8 cellular contexts compared by ENCODE assay signal in genomic region chr3:9302425-9303181, GRCh38. TPM values are rescaled to one million over a fixed set of nuclear protein-coding genes. Genes with fewer than 3 reads are reported as not detected.
A peak's percentile ranks its signal among the peaks of the same experiment; 100 is the strongest.
DNase-seq lines count a peak whose midpoint lies in the region; FAIRE-seq and TF ChIP-seq lines count a peak whose summit lies in the region.

No MANE protein-coding gene starts in this region.

- H3K9ac ChIP-seq in H9 (ENCODE audit: extremely low read depth, insufficient read length, low read length) = no peak overlapping the region

- H3K9me3 ChIP-seq in H9 (ENCODE audit: control insufficient read depth, low read depth, low read length) (no peaks in the 10 kb centered on the region), left ventricle myocardium inferior (replicated peaks) (no peaks in the 10 kb centered on the region)

- H3K56ac ChIP-seq in H9 (ENCODE audit: insufficient read length, low read depth, low read length) = no peak overlapping the region

- peak overlapping the region in 1 of 3 experiments; percentile 40; a peak in 1 of 7 replicates for H3K27ac Mint-ChIP-seq in H9
- no peak overlapping the region for H3K27ac Mint-ChIP-seq in T-helper 1 cell treated with Interleukin-12 subunit alpha and Interleukin-12 subunit beta and Interleukin-4 antibody, amounts not matched to agents 30 μg/mL and 1 μg/mL, for 36 hours
- peak overlapping the region; percentile 59 for H3K27ac Mint-ChIP-seq in progenitor cell of endocrine pancreas

- no peak overlapping the region for H3K14ac ChIP-seq in H9 (ENCODE audit: insufficient read depth, low read length)

- no peak overlapping the region for H2BK120ac ChIP-seq in H9 (ENCODE audit: low read depth, low read length, poor library complexity, severe bottlenecking)

- H3K27me3 Mint-ChIP-seq in H9 (ENCODE audit: low read depth) (peaks cover 23% of the 10 kb centered on the region), progenitor cell of endocrine pancreas (peaks cover 19% of the 10 kb centered on the region)
- peaks cover 17% of the 10 kb centered on the region for H3K27me3 Mint-ChIP-seq in T-helper 1 cell treated with Interleukin-12 subunit alpha and Interleukin-12 subunit beta and Interleukin-4 antibody, amounts not matched to agents 30 μg/mL and 1 μg/mL, for 36 hours (ENCODE audit: low read depth)

- H3K79me2 ChIP-seq in H9 (ENCODE audit: insufficient read depth, low read length) = no peaks in the 10 kb centered on the region

- peak; percentile 77 for DNase-seq in EL
- DNase-seq in H9 = peak; percentile 93
- peak; percentile 45 for DNase-seq in NCI-H1048 (lab: John Stamatoyannopoulos, UW)
- DNase-seq in amniotic epithelial cell (ENCODE audit: low read depth) = peak; percentile 58
- peak; percentile 72 for DNase-seq in left ventricle myocardium inferior
- DNase-seq in progenitor cell of endocrine pancreas (ENCODE audit: low spot score, unreplicated experiment) = peak; percentile 78
- DNase-seq in urothelium cell line (ENCODE audit: low spot score) = peak; percentile 86

- H2BK15ac ChIP-seq in H9 (ENCODE audit: low read depth, low read length) = no peak overlapping the region

- no peak overlapping the region for H3K18ac ChIP-seq in H9 (ENCODE audit: insufficient read length, low read depth, low read length)

- peak overlapping the region; percentile 34 for H3K4me2 ChIP-seq in H9 (ENCODE audit: insufficient read depth, insufficient read length, low read length)

- no peak for FAIRE-seq in urothelium cell line (lab: Jason Lieb, UNC)

- H2AFZ ChIP-seq in H9 (ENCODE audit: low read length) = no peak overlapping the region

- no peak overlapping the region for H2BK20ac ChIP-seq in H9 (ENCODE audit: low read depth, low read length, poor library complexity, severe bottlenecking)

- H3K79me1 ChIP-seq in H9 (ENCODE audit: insufficient read depth, low read depth, low read length, poor library complexity, severe bottlenecking) = no peaks in the 10 kb centered on the region

- intact Hi-C loops in left ventricle myocardium inferior (cut with micrococcal nuclease) = loop anchor here (1.0 to 5.0 kb wide), 2 partner anchors 235 to 331 kb away; no protein-coding TSS in a partner anchor

- H3T11ph ChIP-seq in H9 (ENCODE audit: low read length) = no peak overlapping the region

- no peak overlapping the region for H2BK5ac ChIP-seq in H9 (ENCODE audit: insufficient read length, low read length)

- H3K4me1 Mint-ChIP-seq in H9 (peaks cover 21 to 25% of the 10 kb centered on the region in 2 experiments), progenitor cell of endocrine pancreas (ENCODE audit: low read depth) (peaks cover 11% of the 10 kb centered on the region)
- peaks cover 3% of the 10 kb centered on the region for H3K4me1 Mint-ChIP-seq in T-helper 1 cell treated with Interleukin-12 subunit alpha and Interleukin-12 subunit beta and Interleukin-4 antibody, amounts not matched to agents 30 μg/mL and 1 μg/mL, for 36 hours (ENCODE audit: low read depth)

- H2BK12ac ChIP-seq in H9 (ENCODE audit: insufficient read length, low read depth, low read length) = no peak overlapping the region

- TF ChIP-seq CTCF in H9 (conservative IDR thresholded peaks at IDR 0.05) (peak; percentile 96), left ventricle myocardium inferior (IDR thresholded peaks at IDR 0.05; ENCODE audit: borderline replicate concordance) (peak; percentile 92), progenitor cell of endocrine pancreas (IDR thresholded peaks at IDR 0.05; ENCODE audit: unreplicated experiment) (peak; percentile 96)

- no peak overlapping the region for H2AK5ac ChIP-seq in H9 (ENCODE audit: insufficient read length, low read length)

- no CpG with 5 or more reads among the region's 24 CpGs for WGBS in H9 (ENCODE audit: extremely low coverage, insufficient read length, low lambda C conversion rate)

- peak overlapping the region; percentile 53 for H3K4me3 ChIP-seq in left ventricle myocardium inferior

- no peak overlapping the region for H4K5ac ChIP-seq in H9 (ENCODE audit: insufficient read length, low read depth, low read length)

- H3K27ac ChIP-seq in H9 (ENCODE audit: insufficient read length, low read depth, low read length) = no peak overlapping the region
- no peak overlapping the region for H3K27ac ChIP-seq in left ventricle myocardium inferior (replicated peaks)

- no peak overlapping the region for H4K8ac ChIP-seq in H9 (replicated peaks; ENCODE audit: insufficient read length, low read depth, low read length)

- H4K20me1 ChIP-seq in H9 (ENCODE audit: control insufficient read depth, insufficient read depth, insufficient read length) = no peaks in the 10 kb centered on the region

- H3K4me3 Mint-ChIP-seq in H9 = peak overlapping the region; percentile 54 to 76
- H3K4me3 Mint-ChIP-seq in T-helper 1 cell treated with Interleukin-12 subunit alpha and Interleukin-12 subunit beta and Interleukin-4 antibody, amounts not matched to agents 30 μg/mL and 1 μg/mL, for 36 hours = peak overlapping the region; percentile 38
- peak overlapping the region; percentile 67 for H3K4me3 Mint-ChIP-seq in progenitor cell of endocrine pancreas (ENCODE audit: low read depth)

- H3K4me1 ChIP-seq in H9 (ENCODE audit: insufficient read depth, low read length) (no peaks in the 10 kb centered on the region), left ventricle myocardium inferior (peaks cover 5% of the 10 kb centered on the region)

- no peaks in the 10 kb centered on the region for H3K23me2 ChIP-seq in H9 (ENCODE audit: insufficient read length, low read depth, low read length, poor library complexity, severe bottlenecking)

- no peaks in the 10 kb centered on the region for H3K36me3 ChIP-seq in left ventricle myocardium inferior

- H3K9me3 Mint-ChIP-seq in H9 (peaks cover 3 to 4% of the 10 kb centered on the region in 2 experiments; a peak in 3 of 5 replicates), progenitor cell of endocrine pancreas (ENCODE audit: low read depth) (peaks cover 5% of the 10 kb centered on the region)
- H3K9me3 Mint-ChIP-seq in T-helper 1 cell treated with Interleukin-12 subunit alpha and Interleukin-12 subunit beta and Interleukin-4 antibody, amounts not matched to agents 30 μg/mL and 1 μg/mL, for 36 hours = no peaks in the 10 kb centered on the region

- H3K23ac ChIP-seq in H9 (ENCODE audit: insufficient read length, low read depth, low read length) = no peak overlapping the region

- no peak overlapping the region for H4K91ac ChIP-seq in H9 (ENCODE audit: insufficient read length, low read depth, low read length)

- no peaks in the 10 kb centered on the region for H3K27me3 ChIP-seq in H9 (ENCODE audit: insufficient read depth, low read length)
- H3K27me3 ChIP-seq in left ventricle myocardium inferior (ENCODE audit: low read depth) = no peaks in the 10 kb centered on the region

- peaks cover 0 to 5% (median 5%) of the 10 kb centered on the region in 3 experiments; a peak in 3 of 7 replicates for H3K36me3 Mint-ChIP-seq in H9 (ENCODE audit: insufficient read depth in 1 of 3, low read depth in 3 of 3)
- no peaks in the 10 kb centered on the region for H3K36me3 Mint-ChIP-seq in T-helper 1 cell treated with Interleukin-12 subunit alpha and Interleukin-12 subunit beta and Interleukin-4 antibody, amounts not matched to agents 30 μg/mL and 1 μg/mL, for 36 hours (ENCODE audit: low read depth)
- H3K36me3 Mint-ChIP-seq in progenitor cell of endocrine pancreas (ENCODE audit: insufficient read depth) = no peaks in the 10 kb centered on the region

- no peak overlapping the region for H3K4ac ChIP-seq in H9 (ENCODE audit: low read depth, low read length)

RNA-seq across cellular contexts. Expression of gene SRGAP3, which starts 53.2 kb away (rescaled TPM):
- 2.6 and 3.4 TPM in 2 replicates for total RNA-seq in H9 (2021)
- 10.3 TPM for total RNA-seq in left ventricle myocardium inferior
- 20.7 and 21.4 TPM in 2 replicates for total RNA-seq in progenitor cell of endocrine pancreas
